ENCODE assay signal across 1 cellular context in genomic region chr22:45210577-45211431, GRCh38.
TF ChIP-seq lines count a peak whose summit lies in the region.

No MANE protein-coding gene starts in this region.

TF ChIP-seq in A549, 52 proteins besides CTCF, POLR2A, EP300 and RAD21 (continued from another document):
- no peak for TF ChIP-seq EHF (CRISPR knock-in tag; IDR thresholded peaks at IDR 0.05)
- TF ChIP-seq RCOR1 (IDR thresholded peaks at IDR 0.05; ENCODE audit: low read depth, low read length): no peak
- TF ChIP-seq POLR2AphosphoS2 (conservative IDR thresholded peaks at IDR 0.05; ENCODE audit: low read length): no peak
